Comparison of ENCODE assay signal across 11 cellular contexts in the genomic region with DNA sequence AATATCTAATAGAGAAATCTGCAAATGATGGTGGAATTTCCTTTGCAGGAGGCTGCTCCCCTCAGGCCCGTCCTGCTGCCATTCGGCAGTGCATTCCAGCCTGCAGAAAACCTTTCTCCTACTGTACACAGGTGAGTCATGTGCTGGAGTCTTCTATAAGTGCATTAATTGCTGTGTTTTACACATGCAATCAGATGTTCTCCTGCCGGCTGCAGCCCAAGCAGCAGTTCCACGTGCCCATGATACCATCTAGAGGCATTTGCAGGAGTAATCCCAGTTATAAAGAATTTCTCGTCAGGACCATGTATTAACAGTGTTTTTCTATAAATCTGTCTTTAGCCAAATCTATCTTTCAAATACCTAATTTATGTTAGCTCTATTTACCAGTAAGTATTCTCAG.
DNase-seq lines count a peak whose midpoint lies in the region; ATAC-seq, FAIRE-seq and TF ChIP-seq lines count a peak whose summit lies in the region.
"Had no signal": no experiment of that assay in that cellular context is flagged by ENCODE, and none has a peak within 500 bp of the region (broad histone marks: within the 10 kb centered on the region; RNA-seq: fewer than 3 reads in every experiment).

No MANE protein-coding gene starts in this region.

- H3K36me3 ChIP-seq in MG63 (no peaks in the 10 kb centered on the region), lung (ENCODE audit: control insufficient read depth in 2 of 2, insufficient read depth in 2 of 2, low read length in 2 of 2) (no peaks in the 10 kb centered on the region), body of pancreas (replicated peaks in 1 of 2; ENCODE audit: insufficient read depth in 1 of 2, low read depth in 2 of 2) (no peaks in the 10 kb centered on the region)
- H3K36me3 ChIP-seq: gastrocnemius medialis had no signal

- H3K4me1 ChIP-seq in lung (ENCODE audit: control insufficient read depth in 2 of 2, insufficient read depth in 2 of 2, low read length in 2 of 2) (no peaks in the 10 kb centered on the region), body of pancreas (no peaks in the 10 kb centered on the region)
- H3K4me1 ChIP-seq: gastrocnemius medialis had no signal

- ATAC-seq in lung (ENCODE audit: insufficient read depth, low FRiP score): peak; percentile 73
- no peak for ATAC-seq in body of pancreas
- ATAC-seq: gastrocnemius medialis; naive thymus-derived CD8-positive, alpha-beta T cell had no signal

- intact Hi-C loops in body of pancreas (cut with DNase I): no loop called here

- in situ Hi-C loops in SK-MEL-5 (cut with HindIII; ENCODE audit: low pct_unique_long_range_greater_than_20kb, low sequenced_read_pairs): no loop called here

- H3K4me3 ChIP-seq in MG63: no peak overlapping the region
- H3K4me3 ChIP-seq in lung: no peak overlapping the region
- no peak overlapping the region for H3K4me3 ChIP-seq in body of pancreas
- H3K4me3 ChIP-seq: gastrocnemius medialis had no signal

- no peak overlapping the region for H3K27ac ChIP-seq in lung (ENCODE audit: low read depth in 1 of 2, low read length in 1 of 2)
- H3K27ac ChIP-seq in body of pancreas: no peak overlapping the region
- H3K27ac ChIP-seq: gastrocnemius medialis had no signal

- DNase-seq in DMS153 (lab: John Stamatoyannopoulos, UW) (peak; percentile 91), MG63 (peak; percentile 4), SK-MEL-5 (ENCODE audit: low read depth, low spot score) (peak; percentile 26), lung (ENCODE audit: low spot score) (no peak), NCI-H1048 (lab: John Stamatoyannopoulos, UW) (no peak), H54 (ENCODE audit: insufficient read length, low spot score) (no peak), body of pancreas (no peak), OCI-M1 (lab: John Stamatoyannopoulos, UW) (no peak)
- DNase-seq: activated CD4-positive, alpha-beta T cell treated with anti-CD3 and anti-CD28 coated beads for 1 hour; gastrocnemius medialis; naive thymus-derived CD8-positive, alpha-beta T cell had no signal

- H3K27me3 ChIP-seq in MG63 (no peaks in the 10 kb centered on the region), lung (ENCODE audit: control insufficient read depth, insufficient read depth) (no peaks in the 10 kb centered on the region), body of pancreas (no peaks in the 10 kb centered on the region)
- H3K27me3 ChIP-seq: gastrocnemius medialis had no signal

- TF ChIP-seq CTCF in lung (IDR thresholded peaks at IDR 0.05; ENCODE audit: control extremely low read depth, extremely low read depth) (no peak), body of pancreas (IDR thresholded peaks at IDR 0.05) (no peak)

- WGBS in lung, 2 donors: 56 to 71% methylated on average over 5 of the region's 5 CpGs
- 24 to 28% methylated on average over 5 of the region's 5 CpGs for WGBS in body of pancreas, 2 donors

- H3K9me3 ChIP-seq in MG63 (no peaks in the 10 kb centered on the region), lung (ENCODE audit: control insufficient read depth in 2 of 2, insufficient read depth in 1 of 2, low read length in 1 of 2) (no peaks in the 10 kb centered on the region), body of pancreas (no peaks in the 10 kb centered on the region)
- H3K9me3 ChIP-seq: gastrocnemius medialis had no signal

- no peak for TF ChIP-seq POLR2A in H54 (IDR thresholded peaks at IDR 0.05; ENCODE audit: low read depth, low read length)
- TF ChIP-seq POLR2A in body of pancreas (IDR thresholded peaks at IDR 0.05): no peak

- FAIRE-seq in H54 (lab: Jason Lieb, UNC): no peak

Comparison
In these comparisons a context has a peak if more than half of its experiments do, and no peak if none do; other contexts are left out.
1. DNase-seq: peak in DMS153 (single experiment), MG63 (single experiment) and SK-MEL-5 (single experiment); none in lung (single experiment), NCI-H1048 (single experiment), H54 (single experiment), body of pancreas (0 of 4) and OCI-M1 (single experiment).